ENCODE assay signal across 1 cellular context in genomic region chr14:75648066-75648838, GRCh38.
A peak's percentile ranks its signal among the peaks of the same experiment; 100 is the strongest.
TF ChIP-seq lines count a peak whose summit lies in the region.

No MANE protein-coding gene starts in this region.

TF ChIP-seq in HepG2, 621 proteins besides CTCF, POLR2A, EP300 and RAD21 (continued from another document and continues in another):
- no peak for TF ChIP-seq ZNF407 (CRISPR knock-in tag; IDR thresholded peaks at IDR 0.05; ENCODE audit: not compliant biosample characterization)
- peak; percentile 75 for TF ChIP-seq ZBTB25 (CRISPR knock-in tag; IDR thresholded peaks at IDR 0.05)
- no peak; the same call in 1 of the 2 replicates for TF ChIP-seq CHD4 (IDR thresholded peaks at IDR 0.05; ENCODE audit: borderline replicate concordance, low read length)
- TF ChIP-seq PAF1 (CRISPR knock-in tag; IDR thresholded peaks at IDR 0.05): no peak; the same call in 1 of the 2 replicates
- TF ChIP-seq ZNF3 (CRISPR knock-in tag; IDR thresholded peaks at IDR 0.05): no peak
- peak; percentile 95 for TF ChIP-seq AHDC1 (CRISPR knock-in tag; IDR thresholded peaks at IDR 0.05; ENCODE audit: borderline replicate concordance)
- no peak for TF ChIP-seq ZNF282 (IDR thresholded peaks at IDR 0.05; ENCODE audit: partially characterized antibody)
- TF ChIP-seq ZBTB14 (CRISPR knock-in tag; IDR thresholded peaks at IDR 0.05): no peak
- peak; percentile 73 for TF ChIP-seq ZBTB34 (CRISPR knock-in tag; IDR thresholded peaks at IDR 0.05)
- peak; percentile 76; the same call in 1 of the 2 replicates for TF ChIP-seq MYNN (CRISPR knock-in tag; IDR thresholded peaks at IDR 0.05; ENCODE audit: low read depth)
- no peak for TF ChIP-seq GMEB1 (CRISPR knock-in tag; IDR thresholded peaks at IDR 0.05; ENCODE audit: borderline replicate concordance)
- peak; percentile 57; the same call in 1 of the 2 replicates for TF ChIP-seq ZNF431 (CRISPR knock-in tag; IDR thresholded peaks at IDR 0.05; ENCODE audit: borderline replicate concordance, low read depth)
- TF ChIP-seq NFYB (CRISPR knock-in tag; IDR thresholded peaks at IDR 0.05): no peak
- TF ChIP-seq ZBTB39 (CRISPR knock-in tag; IDR thresholded peaks at IDR 0.05): no peak
- no peak for TF ChIP-seq BCLAF1 (IDR thresholded peaks at IDR 0.05)
- TF ChIP-seq SETDB1 (CRISPR knock-in tag; IDR thresholded peaks at IDR 0.05; ENCODE audit: borderline replicate concordance): no peak
- TF ChIP-seq ZNF362 (CRISPR knock-in tag; IDR thresholded peaks at IDR 0.05; ENCODE audit: borderline replicate concordance): peak; percentile 80; the same call in 1 of the 2 replicates
- no peak for TF ChIP-seq ZNF777 (CRISPR knock-in tag; IDR thresholded peaks at IDR 0.05)
- no peak for TF ChIP-seq ZNF17 (CRISPR knock-in tag; IDR thresholded peaks at IDR 0.05)
- TF ChIP-seq FOXM1 (CRISPR knock-in tag; IDR thresholded peaks at IDR 0.05): no peak
- TF ChIP-seq KLF12 (CRISPR knock-in tag; IDR thresholded peaks at IDR 0.05; ENCODE audit: borderline replicate concordance): no peak
- TF ChIP-seq JDP2 (CRISPR knock-in tag; IDR thresholded peaks at IDR 0.05; ENCODE audit: borderline replicate concordance): no peak; the same call in 1 of the 2 replicates
- no peak for TF ChIP-seq GTF3A (CRISPR knock-in tag; conservative IDR thresholded peaks at IDR 0.05)
- no peak for TF ChIP-seq DNMT3B (CRISPR knock-in tag; conservative IDR thresholded peaks at IDR 0.05)
